Comparison of ENCODE assay signal across 12 cellular contexts in genomic region chr2:149611100-149611820, GRCh38. TPM values are rescaled to one million over a fixed set of nuclear protein-coding genes. Genes with fewer than 3 reads are reported as not detected.
DNase-seq lines count a peak whose midpoint lies in the region; ATAC-seq and TF ChIP-seq lines count a peak whose summit lies in the region.
"Had no signal": no experiment of that assay in that cellular context is flagged by ENCODE, and none has a peak within 500 bp of the region (broad histone marks: within the 10 kb centered on the region; RNA-seq: fewer than 3 reads in every experiment).

No MANE protein-coding gene starts in this region.

- H3K79me2 ChIP-seq in hepatocyte: no peaks in the 10 kb centered on the region

- no peak overlapping the region for H3K27ac ChIP-seq in breast epithelium
- H3K27ac ChIP-seq in hepatocyte: peak overlapping the region; percentile 25
- H3K27ac ChIP-seq: heart right ventricle had no signal

- no peaks in the 10 kb centered on the region for H4K20me1 ChIP-seq in hepatocyte (ENCODE audit: insufficient read depth, poor library complexity, severe bottlenecking)

- no peaks in the 10 kb centered on the region for H3K27me3 Mint-ChIP-seq in MCF 10A (ENCODE audit: insufficient read depth, unreplicated experiment)

- H3K36me3 ChIP-seq in breast epithelium (no peaks in the 10 kb centered on the region), hepatocyte (replicated peaks; ENCODE audit: insufficient read depth, low read depth) (no peaks in the 10 kb centered on the region)
- H3K36me3 ChIP-seq: heart right ventricle had no signal

- H3K36me3 Mint-ChIP-seq in MCF 10A (ENCODE audit: insufficient read depth, unreplicated experiment): no peaks in the 10 kb centered on the region
- H3K36me3 Mint-ChIP-seq: stimulated activated naive B cell treated with anti-CD40 and anti-IgM and Interleukin-4, amounts not matched to agents 10 μg/mL and 1 μg/mL and 100 μg/mL, for 72 hours had no signal

- no peak overlapping the region for H3K4me3 ChIP-seq in breast epithelium
- no peak overlapping the region for H3K4me3 ChIP-seq in hepatocyte
- H3K4me3 ChIP-seq: heart right ventricle had no signal

- no peaks in the 10 kb centered on the region for H3K9me2 ChIP-seq in hepatocyte (replicated peaks; ENCODE audit: insufficient read depth)

- CTCF ChIA-PET in MCF 10A (lab: Yijun Ruan, JAX): interaction anchor here (0.8 to 1.2 kb wide), 4 partner anchors 13 to 119 kb away, joined by 3 to 4 read pairs (median 3); no protein-coding TSS in a partner anchor

- ATAC-seq in GM18519 (IDR thresholded peaks at IDR 0.05; ENCODE audit: low FRiP score, unreplicated experiment): no peak
- ATAC-seq: activated T-cell treated with anti-CD3 and anti-CD28 coated beads, Interleukin-2, amount 50 U/mL, for 72 hours; stimulated activated naive B cell treated with anti-CD40 and anti-IgM and Interleukin-4, amounts not matched to agents 10 μg/mL and 1 μg/mL and 100 μg/mL, for 72 hours had no signal

- peak overlapping the region; percentile 30 for H3K27ac Mint-ChIP-seq in MCF 10A (ENCODE audit: low read depth, unreplicated experiment)
- H3K27ac Mint-ChIP-seq: activated T-cell treated with anti-CD3 and anti-CD28 coated beads, Interleukin-2, amount 50 U/mL, for 72 hours; stimulated activated naive B cell treated with anti-CD40 and anti-IgM and Interleukin-4, amounts not matched to agents 10 μg/mL and 1 μg/mL and 100 μg/mL, for 72 hours had no signal

- H3K9me3 ChIP-seq in breast epithelium (no peaks in the 10 kb centered on the region), hepatocyte (ENCODE audit: low read depth) (no peaks in the 10 kb centered on the region)

- DNase-seq in MCF 10A (ENCODE audit: unreplicated experiment) (no peak), breast epithelium (ENCODE audit: low spot score in 2 of 2) (no peak), SK-MEL-5 (ENCODE audit: low read depth, low spot score) (peak; percentile 22), hepatocyte (ENCODE audit: low spot score) (peak; percentile 14), ureter (ENCODE audit: low spot score) (no peak)
- no peak for DNase-seq in activated CD4-positive, alpha-beta T cell treated with anti-CD3 and anti-CD28 coated beads for 4 hours
- DNase-seq in activated CD8-positive, alpha-beta memory T cell treated with anti-CD3 and anti-CD28 coated beads, Interleukin-2, amount 50 U/mL, for 4 hours: no peak
- DNase-seq: activated T-cell treated with anti-CD3 and anti-CD28 coated beads, Interleukin-2, amount 50 U/mL, for 72 hours; C1 segment of cervical spinal cord; heart right ventricle; stimulated activated naive B cell treated with anti-CD40 and anti-IgM and Interleukin-4, amounts not matched to agents 10 μg/mL and 1 μg/mL and 100 μg/mL, for 72 hours had no signal

- no peak for TF ChIP-seq CTCF in MCF 10A (IDR thresholded peaks at IDR 0.05; ENCODE audit: unreplicated experiment)
- TF ChIP-seq CTCF in breast epithelium (IDR thresholded peaks at IDR 0.05): no peak
- TF ChIP-seq CTCF in hepatocyte (IDR thresholded peaks at IDR 0.05; ENCODE audit: poor library complexity): peak; percentile 31

- POLR2A ChIA-PET in MCF 10A (lab: Yijun Ruan, JAX): no interaction called here

- H3K4me1 ChIP-seq in breast epithelium: no peaks in the 10 kb centered on the region
- H3K4me1 ChIP-seq in hepatocyte (ENCODE audit: insufficient read depth): peaks cover 24% of the 10 kb centered on the region

- no peak overlapping the region for H3K4me3 Mint-ChIP-seq in MCF 10A (ENCODE audit: unreplicated experiment)
- H3K4me3 Mint-ChIP-seq: activated T-cell treated with anti-CD3 and anti-CD28 coated beads, Interleukin-2, amount 50 U/mL, for 72 hours; stimulated activated naive B cell treated with anti-CD40 and anti-IgM and Interleukin-4, amounts not matched to agents 10 μg/mL and 1 μg/mL and 100 μg/mL, for 72 hours had no signal

- H3K4me1 Mint-ChIP-seq in MCF 10A (ENCODE audit: insufficient read depth, unreplicated experiment): peaks cover 20% of the 10 kb centered on the region
- H3K4me1 Mint-ChIP-seq: stimulated activated naive B cell treated with anti-CD40 and anti-IgM and Interleukin-4, amounts not matched to agents 10 μg/mL and 1 μg/mL and 100 μg/mL, for 72 hours had no signal

- TF ChIP-seq POLR2A in breast epithelium (IDR thresholded peaks at IDR 0.05): no peak

- in situ Hi-C loops in SK-MEL-5 (cut with HindIII; ENCODE audit: low pct_unique_long_range_greater_than_20kb, low sequenced_read_pairs): loop anchor here (25.0 kb wide), 1 partner anchor 101 kb away; no protein-coding TSS in a partner anchor

- no TSS peak for BruUV-seq in MCF 10A (replicated peaks; lab: Mats Ljungman, UMichigan)

- no peak overlapping the region for H2AFZ ChIP-seq in hepatocyte

- H3K4me2 ChIP-seq in hepatocyte: no peak overlapping the region

- 88% methylated on average over 7 of the region's 7 CpGs for WGBS in hepatocyte (ENCODE audit: low lambda C conversion rate, missing lambda C conversion rate)

- intact Hi-C loops in MCF 10A (cut with micrococcal nuclease): loop anchor here (1.0 kb wide), 1 partner anchor 104 kb away; no protein-coding TSS in a partner anchor
- intact Hi-C loops in breast epithelium (cut with DNase I; ENCODE audit: low total_unique reads): no loop called here

- H3K27me3 ChIP-seq in breast epithelium: no peaks in the 10 kb centered on the region
- no peaks in the 10 kb centered on the region for H3K27me3 ChIP-seq in hepatocyte
- H3K27me3 ChIP-seq: heart right ventricle had no signal

- peaks cover 8% of the 10 kb centered on the region for H3K9me3 Mint-ChIP-seq in MCF 10A (ENCODE audit: unreplicated experiment)
- H3K9me3 Mint-ChIP-seq: activated T-cell treated with anti-CD3 and anti-CD28 coated beads, Interleukin-2, amount 50 U/mL, for 72 hours; stimulated activated naive B cell treated with anti-CD40 and anti-IgM and Interleukin-4, amounts not matched to agents 10 μg/mL and 1 μg/mL and 100 μg/mL, for 72 hours had no signal

RNA-seq across cellular contexts. Expression of gene MMADHC, which starts 23.7 kb away (rescaled TPM):
- total RNA-seq in MCF 10A (2022) (151 and 156 TPM in 2 replicates), breast epithelium (100 to 1,000 TPM in 2 of 3 donors, 10 to 100 TPM in 1; 84.2 to 111 (median 109) TPM), hepatocyte (156 and 158 TPM in 2 replicates), ureter (82.7 TPM)
- 131 and 155 TPM in 2 replicates for total RNA-seq in SK-MEL-5 (2014; rRNA removed; shearing (Covaris generic))
- 68.5 and 70.2 TPM in 2 replicates for polyA plus RNA-seq in SK-MEL-5 (2015; cell fraction: cytosol; rRNA removed)
- polyA plus RNA-seq in SK-MEL-5 (2015; cell fraction: nucleus; rRNA removed): 35.5 and 44.9 TPM in 2 replicates
- 134 and 138 TPM in 2 replicates for polyA plus RNA-seq in hepatocyte

Comparison
In these comparisons a context has a peak if more than half of its experiments do, and no peak if none do; other contexts are left out.
1. DNase-seq: peak in SK-MEL-5 (single experiment) and hepatocyte (single experiment); none in MCF 10A (single experiment), breast epithelium (0 of 2), activated CD4-positive, alpha-beta T cell treated with anti-CD3 and anti-CD28 coated beads for 4 hours (0 of 2), activated CD8-positive, alpha-beta memory T cell treated with anti-CD3 and anti-CD28 coated beads, Interleukin-2, amount 50 U/mL, for 4 hours (single experiment) and ureter (single experiment).